In genomic region chr2:75709297-75709696, GRCh38 we compare ENCODE assay signal across 10 cellular contexts. TPM values are rescaled to one million over a fixed set of nuclear protein-coding genes. Genes with fewer than 3 reads are reported as not detected.
DNase-seq lines count a peak whose midpoint lies in the region; ATAC-seq and TF ChIP-seq lines count a peak whose summit lies in the region.
"Had no signal": no experiment of that assay in that cellular context is flagged by ENCODE, and none has a peak within 500 bp of the region (broad histone marks: within the 10 kb centered on the region; RNA-seq: fewer than 3 reads in every experiment).

No MANE protein-coding gene starts in this region.

- TF ChIP-seq POLR2A in thyroid gland (IDR thresholded peaks at IDR 0.05) = no peak

- no peaks in the 10 kb centered on the region for H3K9me3 ChIP-seq in naive thymus-derived CD4-positive, alpha-beta T cell (ENCODE audit: control insufficient read depth in 2 of 3, low read length in 3 of 3)
- H3K9me3 ChIP-seq in thyroid gland (no peaks in the 10 kb centered on the region), mucosa of descending colon (no peaks in the 10 kb centered on the region)
- H3K9me3 ChIP-seq: sigmoid colon had no signal

- peak overlapping the region; percentile 73 for H3K4me3 Mint-ChIP-seq in MCF 10A (ENCODE audit: unreplicated experiment)
- peak overlapping the region; percentile 58 to 92 (median 77) for H3K4me3 Mint-ChIP-seq in naive thymus-derived CD4-positive, alpha-beta T cell

- peaks cover 0 to 8% (median 0%) of the 10 kb centered on the region in 3 experiments for H3K36me3 ChIP-seq in naive thymus-derived CD4-positive, alpha-beta T cell (ENCODE audit: control insufficient read depth in 2 of 3, insufficient read depth in 3 of 3, low read length in 3 of 3)
- H3K36me3 ChIP-seq in thyroid gland (peaks cover 0 to 8% of the 10 kb centered on the region in 2 donors), mucosa of descending colon (ENCODE audit: low read depth) (no peaks in the 10 kb centered on the region)

- in situ Hi-C loops in KBM-7 (cut with MboI; ENCODE audit: low pct_unique_long_range_greater_than_20kb, low sequenced_read_pairs) = no loop called here

- H3K36me3 Mint-ChIP-seq in MCF 10A (ENCODE audit: insufficient read depth, unreplicated experiment) = peaks cover 25% of the 10 kb centered on the region
- H3K36me3 Mint-ChIP-seq in naive thymus-derived CD4-positive, alpha-beta T cell = peaks cover 3 to 21% (median 12%) of the 10 kb centered on the region in 5 donors

- H3K27ac Mint-ChIP-seq in MCF 10A (ENCODE audit: low read depth, unreplicated experiment) = peak overlapping the region; percentile 90
- H3K27ac Mint-ChIP-seq in naive thymus-derived CD4-positive, alpha-beta T cell = peak overlapping the region; percentile 3 to 81 (median 37)

- TF ChIP-seq CTCF in MCF 10A (IDR thresholded peaks at IDR 0.05; ENCODE audit: unreplicated experiment) (no peak), thyroid gland (IDR thresholded peaks at IDR 0.05) (no peak), mucosa of descending colon (IDR thresholded peaks at IDR 0.05) (no peak)

- POLR2A ChIA-PET in MCF 10A (lab: Yijun Ruan, JAX) = interaction anchor here (0.7 to 2.0 kb wide), 6 partner anchors 10 to 62 kb away, joined by 3 to 21 read pairs (median 4); partner anchors contain the start of gene MRPL19
- POLR2A ChIA-PET in naive thymus-derived CD4-positive, alpha-beta T cell (lab: Charles Lee) = no interaction called here

- no TSS peak for BruUV-seq in MCF 10A (replicated peaks; lab: Mats Ljungman, UMichigan)

- intact Hi-C loops in MCF 10A (cut with micrococcal nuclease) = no loop called here
- intact Hi-C loops in naive thymus-derived CD4-positive, alpha-beta T cell (cut with micrococcal nuclease) = no loop called here
- intact Hi-C loops in thyroid gland (cut with DNase I) = no loop called here
- intact Hi-C loops in mucosa of descending colon (cut with DNase I, micrococcal nuclease) = no loop called here

- peaks cover 0 to 13% of the 10 kb centered on the region in 2 donors for H3K4me1 ChIP-seq in naive thymus-derived CD4-positive, alpha-beta T cell (ENCODE audit: control insufficient read depth in 2 of 2, insufficient read depth in 2 of 2, low read length in 2 of 2)
- peaks cover 9 to 15% of the 10 kb centered on the region in 2 donors for H3K4me1 ChIP-seq in thyroid gland
- peaks cover 11% of the 10 kb centered on the region for H3K4me1 ChIP-seq in mucosa of descending colon (ENCODE audit: low read depth)

- H3K4me1 Mint-ChIP-seq in MCF 10A (ENCODE audit: insufficient read depth, unreplicated experiment) = peaks cover 21% of the 10 kb centered on the region
- peaks cover 10 to 52% (median 33%) of the 10 kb centered on the region in 7 donors for H3K4me1 Mint-ChIP-seq in naive thymus-derived CD4-positive, alpha-beta T cell

- 68 to 72% methylated on average over 3 of the region's 3 CpGs for whole genome bisulfite sequencing in thyroid gland, 2 donors

- no peak overlapping the region for H3K27ac ChIP-seq in naive thymus-derived CD4-positive, alpha-beta T cell (ENCODE audit: low read depth, low read length)
- H3K27ac ChIP-seq in thyroid gland = no peak overlapping the region

- no peak for ATAC-seq in naive thymus-derived CD4-positive, alpha-beta T cell
- ATAC-seq in mucosa of descending colon = no peak

- peak; percentile 15 for DNase-seq in ELR (ENCODE audit: low read depth)
- peak; percentile 28 for DNase-seq in KBM-7
- peak; percentile 13 for DNase-seq in MCF 10A (ENCODE audit: unreplicated experiment)
- DNase-seq in naive thymus-derived CD4-positive, alpha-beta T cell = no peak
- no peak for DNase-seq in thyroid gland
- no peak for DNase-seq in NOMO-1 treated with dmso at 0.1 percent for 144 hours (lab: John Stamatoyannopoulos, UW; ENCODE audit: unreplicated experiment)
- DNase-seq in mucosa of descending colon = no peak
- no peak for DNase-seq in cortex of kidney (lab: John Stamatoyannopoulos, UW)
- DNase-seq: aorta, sigmoid colon had no signal

- peak overlapping the region; percentile 35 for H3K4me3 ChIP-seq in naive thymus-derived CD4-positive, alpha-beta T cell (ENCODE audit: low read length)
- H3K4me3 ChIP-seq in thyroid gland (replicated peaks in 1 of 3) (no peak overlapping the region), mucosa of descending colon (no peak overlapping the region)

- no peaks in the 10 kb centered on the region for H3K27me3 Mint-ChIP-seq in MCF 10A (ENCODE audit: insufficient read depth, unreplicated experiment)
- H3K27me3 Mint-ChIP-seq in naive thymus-derived CD4-positive, alpha-beta T cell = no peaks in the 10 kb centered on the region

- H3K9me3 Mint-ChIP-seq in MCF 10A (ENCODE audit: unreplicated experiment) = no peaks in the 10 kb centered on the region
- H3K9me3 Mint-ChIP-seq in naive thymus-derived CD4-positive, alpha-beta T cell = no peaks in the 10 kb centered on the region

- CTCF ChIA-PET in MCF 10A (lab: Yijun Ruan, JAX) = interaction anchor here (0.8 to 1.4 kb wide), 4 partner anchors 9 to 101 kb away, joined by 3 to 4 read pairs (median 4); no protein-coding TSS in a partner anchor
- CTCF ChIA-PET in naive thymus-derived CD4-positive, alpha-beta T cell (lab: Charles Lee) = interaction anchor here (0.6 to 1.1 kb wide), 3 partner anchors 68 to 82 kb away, joined by 3 to 4 read pairs (median 3); no protein-coding TSS in a partner anchor

- H3K27me3 ChIP-seq in naive thymus-derived CD4-positive, alpha-beta T cell (ENCODE audit: control insufficient read depth in 2 of 2, insufficient read depth in 2 of 2, low read length in 2 of 2) = no peaks in the 10 kb centered on the region
- no peaks in the 10 kb centered on the region for H3K27me3 ChIP-seq in thyroid gland
- H3K27me3 ChIP-seq: sigmoid colon had no signal

RNA-seq across cellular contexts. Expression of gene GCFC2, which starts 1.4 kb away (rescaled TPM):
- total RNA-seq in MCF 10A (2022) = 38.5 and 41.3 TPM in 2 replicates
- 10 to 100 TPM; 15.8 to 29.1 (median 23.5) TPM for total RNA-seq in naive thymus-derived CD4-positive, alpha-beta T cell
- polyA plus RNA-seq in naive thymus-derived CD4-positive, alpha-beta T cell = 10 to 100 TPM; 27.9 to 31.7 TPM
- total RNA-seq in thyroid gland = 10 to 100 TPM; 38.2 to 47.8 (median 43.0) TPM
- 10 to 100 TPM; 13.6 to 16.4 (median 14.4) TPM for total RNA-seq in mucosa of descending colon

Comparison
In these comparisons a context has a peak if more than half of its experiments do, and no peak if none do; other contexts are left out.
1. DNase-seq: peak in ELR (single experiment), KBM-7 (single experiment) and MCF 10A (single experiment); none in naive thymus-derived CD4-positive, alpha-beta T cell (0 of 9), thyroid gland (0 of 2), NOMO-1 treated with dmso at 0.1 percent for 144 hours (single experiment), mucosa of descending colon (0 of 3) and cortex of kidney (single experiment).